Comparison of ENCODE assay signal across 1 cellular context in the genomic region with DNA sequence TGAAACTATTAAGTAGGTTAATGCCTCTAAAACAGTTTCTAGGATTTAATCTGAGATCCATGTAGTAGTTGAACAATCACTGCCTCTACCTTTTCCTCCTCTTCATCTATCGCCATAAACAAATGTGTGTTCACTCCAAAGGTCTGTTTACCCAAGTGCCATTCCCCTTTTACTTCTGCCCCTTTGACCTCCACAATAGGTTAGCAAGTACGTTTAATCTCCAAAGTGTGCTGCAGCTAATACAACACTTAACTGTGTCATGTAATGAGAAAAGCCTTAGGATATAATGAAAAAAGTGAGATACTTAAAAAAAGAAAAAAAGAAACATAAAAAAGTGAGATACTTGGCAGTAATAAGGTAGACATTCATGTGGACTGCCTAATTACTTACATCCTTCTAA.
TF ChIP-seq lines count a peak whose summit lies in the region.

No MANE protein-coding gene starts in this region.

TF ChIP-seq in liver, 16 proteins besides CTCF, POLR2A, EP300 and RAD21 (continued from another document):
- peak; percentile 97 to 98 for TF ChIP-seq RXRA (IDR thresholded peaks at IDR 0.05)
- TF ChIP-seq SP1 (IDR thresholded peaks at IDR 0.05) = peak; percentile 90
- TF ChIP-seq, protein P1, sequence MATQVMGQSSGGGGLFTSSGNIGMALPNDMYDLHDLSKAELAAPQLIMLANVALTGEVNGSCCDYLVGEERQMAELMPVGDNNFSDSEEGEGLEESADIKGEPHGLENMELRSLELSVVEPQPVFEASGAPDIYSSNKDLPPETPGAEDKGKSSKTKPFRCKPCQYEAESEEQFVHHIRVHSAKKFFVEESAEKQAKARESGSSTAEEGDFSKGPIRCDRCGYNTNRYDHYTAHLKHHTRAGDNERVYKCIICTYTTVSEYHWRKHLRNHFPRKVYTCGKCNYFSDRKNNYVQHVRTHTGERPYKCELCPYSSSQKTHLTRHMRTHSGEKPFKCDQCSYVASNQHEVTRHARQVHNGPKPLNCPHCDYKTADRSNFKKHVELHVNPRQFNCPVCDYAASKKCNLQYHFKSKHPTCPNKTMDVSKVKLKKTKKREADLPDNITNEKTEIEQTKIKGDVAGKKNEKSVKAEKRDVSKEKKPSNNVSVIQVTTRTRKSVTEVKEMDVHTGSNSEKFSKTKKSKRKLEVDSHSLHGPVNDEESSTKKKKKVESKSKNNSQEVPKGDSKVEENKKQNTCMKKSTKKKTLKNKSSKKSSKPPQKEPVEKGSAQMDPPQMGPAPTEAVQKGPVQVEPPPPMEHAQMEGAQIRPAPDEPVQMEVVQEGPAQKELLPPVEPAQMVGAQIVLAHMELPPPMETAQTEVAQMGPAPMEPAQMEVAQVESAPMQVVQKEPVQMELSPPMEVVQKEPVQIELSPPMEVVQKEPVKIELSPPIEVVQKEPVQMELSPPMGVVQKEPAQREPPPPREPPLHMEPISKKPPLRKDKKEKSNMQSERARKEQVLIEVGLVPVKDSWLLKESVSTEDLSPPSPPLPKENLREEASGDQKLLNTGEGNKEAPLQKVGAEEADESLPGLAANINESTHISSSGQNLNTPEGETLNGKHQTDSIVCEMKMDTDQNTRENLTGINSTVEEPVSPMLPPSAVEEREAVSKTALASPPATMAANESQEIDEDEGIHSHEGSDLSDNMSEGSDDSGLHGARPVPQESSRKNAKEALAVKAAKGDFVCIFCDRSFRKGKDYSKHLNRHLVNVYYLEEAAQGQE (IDR thresholded peaks at IDR 0.05) = peak; percentile 64
- TF ChIP-seq HNF4A (conservative IDR thresholded peaks at IDR 0.05) = peak; percentile 98
- peak; percentile 76 for TF ChIP-seq FOXA1 (IDR thresholded peaks at IDR 0.05)
- peak; percentile 88 for TF ChIP-seq NR2F2 (IDR thresholded peaks at IDR 0.05)
- TF ChIP-seq, protein P2, sequence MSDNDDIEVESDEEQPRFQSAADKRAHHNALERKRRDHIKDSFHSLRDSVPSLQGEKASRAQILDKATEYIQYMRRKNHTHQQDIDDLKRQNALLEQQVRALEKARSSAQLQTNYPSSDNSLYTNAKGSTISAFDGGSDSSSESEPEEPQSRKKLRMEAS (IDR thresholded peaks at IDR 0.05) = peak; percentile 78
- TF ChIP-seq, protein P3, sequence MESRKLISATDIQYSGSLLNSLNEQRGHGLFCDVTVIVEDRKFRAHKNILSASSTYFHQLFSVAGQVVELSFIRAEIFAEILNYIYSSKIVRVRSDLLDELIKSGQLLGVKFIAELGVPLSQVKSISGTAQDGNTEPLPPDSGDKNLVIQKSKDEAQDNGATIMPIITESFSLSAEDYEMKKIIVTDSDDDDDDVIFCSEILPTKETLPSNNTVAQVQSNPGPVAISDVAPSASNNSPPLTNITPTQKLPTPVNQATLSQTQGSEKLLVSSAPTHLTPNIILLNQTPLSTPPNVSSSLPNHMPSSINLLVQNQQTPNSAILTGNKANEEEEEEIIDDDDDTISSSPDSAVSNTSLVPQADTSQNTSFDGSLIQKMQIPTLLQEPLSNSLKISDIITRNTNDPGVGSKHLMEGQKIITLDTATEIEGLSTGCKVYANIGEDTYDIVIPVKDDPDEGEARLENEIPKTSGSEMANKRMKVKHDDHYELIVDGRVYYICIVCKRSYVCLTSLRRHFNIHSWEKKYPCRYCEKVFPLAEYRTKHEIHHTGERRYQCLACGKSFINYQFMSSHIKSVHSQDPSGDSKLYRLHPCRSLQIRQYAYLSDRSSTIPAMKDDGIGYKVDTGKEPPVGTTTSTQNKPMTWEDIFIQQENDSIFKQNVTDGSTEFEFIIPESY (IDR thresholded peaks at IDR 0.05) = peak; percentile 72
- TF ChIP-seq, protein P4, sequence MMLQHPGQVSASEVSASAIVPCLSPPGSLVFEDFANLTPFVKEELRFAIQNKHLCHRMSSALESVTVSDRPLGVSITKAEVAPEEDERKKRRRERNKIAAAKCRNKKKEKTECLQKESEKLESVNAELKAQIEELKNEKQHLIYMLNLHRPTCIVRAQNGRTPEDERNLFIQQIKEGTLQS (IDR thresholded peaks at IDR 0.05) = no peak
- TF ChIP-seq TAF1 (conservative IDR thresholded peaks at IDR 0.05) = no peak
- peak; percentile 42 to 79 for TF ChIP-seq JUND (IDR thresholded peaks at IDR 0.05)
